Comparison of ENCODE assay signal across 15 cellular contexts in genomic region chr5:67204821-67205220, GRCh38. TPM values are rescaled to one million over a fixed set of nuclear protein-coding genes. Genes with fewer than 3 reads are reported as not detected.
DNase-seq lines count a peak whose midpoint lies in the region; ATAC-seq and TF ChIP-seq lines count a peak whose summit lies in the region.
"Had no signal": no experiment of that assay in that cellular context is flagged by ENCODE, and none has a peak within 500 bp of the region (broad histone marks: within the 10 kb centered on the region; RNA-seq: fewer than 3 reads in every experiment).

No MANE protein-coding gene starts in this region.

- peaks cover 31% of the 10 kb centered on the region for H3K36me3 Mint-ChIP-seq in activated CD8-positive, alpha-beta T cell treated with anti-CD3 and anti-CD28 coated beads, Interleukin-2, amount 10 ng/mL, durations not matched to agents 7 days and 5 days (ENCODE audit: low read depth)
- H3K36me3 Mint-ChIP-seq in naive thymus-derived CD8-positive, alpha-beta T cell, result peaks cover 0 to 4% (median 0%) of the 10 kb centered on the region in 3 donors
- H3K36me3 Mint-ChIP-seq: mesothelial cell of epicardium had no signal

- ATAC-seq in DND-41 (ENCODE audit: insufficient read depth, low read depth) (no peak), HG03175 (IDR thresholded peaks at IDR 0.05; ENCODE audit: unreplicated experiment) (no peak)
- ATAC-seq in activated CD8-positive, alpha-beta T cell treated with anti-CD3 and anti-CD28 coated beads, Interleukin-2, amount 10 ng/mL, durations not matched to agents 7 days and 5 days, result no peak
- no peak for ATAC-seq in naive thymus-derived CD8-positive, alpha-beta T cell

- H3K27ac ChIP-seq in DND-41 (ENCODE audit: low read length) (peak overlapping the region; percentile 98), colonic mucosa (no peak overlapping the region)
- H3K27ac ChIP-seq: coronary artery had no signal

- TF ChIP-seq CTCF in DND-41 (IDR thresholded peaks at IDR 0.05; ENCODE audit: borderline replicate concordance, extremely low read depth, low read length, poor library complexity, severe bottlenecking) (no peak), colonic mucosa (IDR thresholded peaks at IDR 0.05) (no peak)

- peaks cover 75% of the 10 kb centered on the region for H3K4me1 ChIP-seq in DND-41 (ENCODE audit: insufficient read depth, low read length)
- peaks cover 8% of the 10 kb centered on the region for H3K4me1 ChIP-seq in colonic mucosa

- H3K27ac Mint-ChIP-seq in activated CD8-positive, alpha-beta T cell treated with anti-CD3 and anti-CD28 coated beads, Interleukin-2, amount 10 ng/mL, durations not matched to agents 7 days and 5 days, result peak overlapping the region; percentile 80
- peak overlapping the region; percentile 68 to 98 (median 90) for H3K27ac Mint-ChIP-seq in naive thymus-derived CD8-positive, alpha-beta T cell
- H3K27ac Mint-ChIP-seq: mesothelial cell of epicardium had no signal

- CTCF ChIA-PET in activated CD8-positive, alpha-beta T cell treated with anti-CD3 and anti-CD28 coated beads, Interleukin-2, amount 10 ng/mL, durations not matched to agents 7 days and 5 days (lab: Charles Lee), result interaction anchor here (1.3 to 10.7 kb wide), 4 partner anchors 11 to 42 kb away, joined by 3 to 441 read pairs (median 30); no protein-coding TSS in a partner anchor

- POLR2A ChIA-PET in activated CD8-positive, alpha-beta T cell treated with anti-CD3 and anti-CD28 coated beads, Interleukin-2, amount 10 ng/mL, durations not matched to agents 7 days and 5 days (lab: Charles Lee), result interaction anchor here (0.8 to 14.2 kb wide), 3 partner anchors 9 to 38 kb away, joined by 3 to 177 read pairs (median 4); no protein-coding TSS in a partner anchor
- POLR2A ChIA-PET in naive thymus-derived CD8-positive, alpha-beta T cell (lab: Charles Lee), result interaction anchor here (1.3 to 14.5 kb wide), 6 partner anchors 11 to 200 kb away, joined by 4 to 420 read pairs (median 6); no protein-coding TSS in a partner anchor

- no peak overlapping the region for H3K4me2 ChIP-seq in DND-41 (ENCODE audit: insufficient read depth, low read length)

- H2AFZ ChIP-seq in DND-41 (ENCODE audit: low read depth, low read length), result 0 out of 2 replicates have a peak overlapping the region, but pooled peaks have one; percentile 34
- H2AFZ ChIP-seq: PC-9 had no signal

- H3K36me3 ChIP-seq in DND-41 (ENCODE audit: insufficient read depth, low read length) (no peaks in the 10 kb centered on the region), colonic mucosa (no peaks in the 10 kb centered on the region)
- H3K36me3 ChIP-seq: stomach had no signal

- DNase-seq in CD1c-positive myeloid dendritic cell (ENCODE audit: extremely low spot score) (peak; percentile 8), DND-41 (no peak), NCI-H1417 treated with DMSO at 0.1 percent for 48 hours (lab: John Stamatoyannopoulos, UW) (no peak), colonic mucosa (no peak)
- DNase-seq in activated CD8-positive, alpha-beta T cell treated with anti-CD3 and anti-CD28 coated beads, Interleukin-2, amount 10 ng/mL, durations not matched to agents 7 days and 5 days, result no peak
- DNase-seq in naive thymus-derived CD8-positive, alpha-beta T cell, result no peak
- DNase-seq: activated T-cell treated with anti-CD3 and anti-CD28 coated beads, Interleukin-2, amount 50 U/mL, for 1 hour; NCI-H510A treated with DMSO at 0.1 percent for 48 hours; PC-9; stomach had no signal

- H3K27me3 ChIP-seq in DND-41 (ENCODE audit: insufficient read depth, low read length, poor library complexity) (no peaks in the 10 kb centered on the region), colonic mucosa (no peaks in the 10 kb centered on the region)
- H3K27me3 ChIP-seq: stomach had no signal

- H3K9me3 Mint-ChIP-seq in activated CD8-positive, alpha-beta T cell treated with anti-CD3 and anti-CD28 coated beads, Interleukin-2, amount 10 ng/mL, durations not matched to agents 7 days and 5 days (ENCODE audit: insufficient read depth), result no peaks in the 10 kb centered on the region
- H3K9me3 Mint-ChIP-seq in naive thymus-derived CD8-positive, alpha-beta T cell, result peaks cover 0 to 6% (median 0%) of the 10 kb centered on the region in 9 donors

- H3K9ac ChIP-seq in DND-41 (ENCODE audit: low read depth, low read length) (no peak overlapping the region), colonic mucosa (ENCODE audit: low read depth in 2 of 2, low read length in 2 of 2) (no peak overlapping the region)

- no peak overlapping the region for H3K4me3 Mint-ChIP-seq in activated CD8-positive, alpha-beta T cell treated with anti-CD3 and anti-CD28 coated beads, Interleukin-2, amount 10 ng/mL, durations not matched to agents 7 days and 5 days
- peak overlapping the region in 8 of 10 donors; percentile 15 to 71 (median 52) for H3K4me3 Mint-ChIP-seq in naive thymus-derived CD8-positive, alpha-beta T cell
- H3K4me3 Mint-ChIP-seq: mesothelial cell of epicardium had no signal

- H3K9me3 ChIP-seq in DND-41 (ENCODE audit: insufficient read depth, low read length, severe bottlenecking) (peaks cover 8% of the 10 kb centered on the region), colonic mucosa (no peaks in the 10 kb centered on the region)

- no peaks in the 10 kb centered on the region for H3K27me3 Mint-ChIP-seq in activated CD8-positive, alpha-beta T cell treated with anti-CD3 and anti-CD28 coated beads, Interleukin-2, amount 10 ng/mL, durations not matched to agents 7 days and 5 days (ENCODE audit: low read depth)
- H3K27me3 Mint-ChIP-seq in naive thymus-derived CD8-positive, alpha-beta T cell, result no peaks in the 10 kb centered on the region

- H3K79me2 ChIP-seq in DND-41 (ENCODE audit: insufficient read depth, low read length), result peaks cover 3% of the 10 kb centered on the region; the same call in 1 of the 2 replicates

- no peak overlapping the region for H3K4me3 ChIP-seq in DND-41 (ENCODE audit: low read depth in 1 of 2, low read length in 2 of 2)
- no peak overlapping the region for H3K4me3 ChIP-seq in colonic mucosa
- H3K4me3 ChIP-seq: coronary artery, PC-9, stomach had no signal

- intact Hi-C loops in colonic mucosa (cut with DNase I), result loop anchor here (5.0 to 10.0 kb wide), 3 partner anchors 38 to 393 kb away; no protein-coding TSS in a partner anchor

- H4K20me1 ChIP-seq in DND-41 (ENCODE audit: insufficient read depth, low read length), result no peaks in the 10 kb centered on the region

- H3K4me1 Mint-ChIP-seq in activated CD8-positive, alpha-beta T cell treated with anti-CD3 and anti-CD28 coated beads, Interleukin-2, amount 10 ng/mL, durations not matched to agents 7 days and 5 days (ENCODE audit: low read depth), result peaks cover 94% of the 10 kb centered on the region
- H3K4me1 Mint-ChIP-seq in naive thymus-derived CD8-positive, alpha-beta T cell, result peaks cover 48 to 97% (median 83%) of the 10 kb centered on the region in 4 donors

RNA-seq across cellular contexts. Expression of gene CD180, which starts 8.2 kb away (rescaled TPM):
- total RNA-seq in activated CD8-positive, alpha-beta T cell treated with anti-CD3 and anti-CD28 coated beads, Interleukin-2, amount 10 ng/mL, durations not matched to agents 7 days and 5 days, result not detected
- 1 to 10 TPM; 1.4 to 2.1 TPM for total RNA-seq in naive thymus-derived CD8-positive, alpha-beta T cell
- polyA plus RNA-seq in naive thymus-derived CD8-positive, alpha-beta T cell, result under 1 TPM in 2 of 3 donors, not detected in 1; 0.03 to 0.08 TPM
- 1 to 10 TPM in 1 of 2 donors, under 1 TPM in 1; 0.30 to 1.4 TPM for total RNA-seq in colonic mucosa
- total RNA-seq: mesothelial cell of epicardium, osteoblast, PC-9 had no signal
- polyA plus RNA-seq: BJ had no signal
